Comparison of ENCODE assay signal across 19 cellular contexts in genomic region chr13:23561261-23561660, GRCh38. TPM values are rescaled to one million over a fixed set of nuclear protein-coding genes. Genes with fewer than 3 reads are reported as not detected.
DNase-seq lines count a peak whose midpoint lies in the region; ATAC-seq and TF ChIP-seq lines count a peak whose summit lies in the region.
"Had no signal": no experiment of that assay in that cellular context is flagged by ENCODE, and none has a peak within 500 bp of the region (broad histone marks: within the 10 kb centered on the region; RNA-seq: fewer than 3 reads in every experiment).

No MANE protein-coding gene starts in this region.

- H3K27me3 Mint-ChIP-seq in activated CD8-positive, alpha-beta T cell treated with anti-CD3 and anti-CD28 coated beads for 36 hours = peaks cover 5% of the 10 kb centered on the region

- H3K27ac Mint-ChIP-seq in activated CD8-positive, alpha-beta T cell treated with anti-CD3 and anti-CD28 coated beads for 36 hours = no peak overlapping the region
- H3K27ac Mint-ChIP-seq: activated CD4-positive, alpha-beta memory T cell treated with anti-CD3 and anti-CD28 coated beads for 36 hours; activated T-helper 1 cell treated with anti-CD3 and anti-CD28 coated beads, Interleukin-12 subunit alpha, Interleukin-12 subunit beta, Interleukin-2, Interleukin-4 antibody, amounts not matched to agents 30 ng/mL and 10 ng/mL and 1 ng/mL, durations not matched to agents 14 hours and 24 hours and 36 hours; CD4-positive, alpha-beta T cell; endodermal cell; naive thymus-derived CD8-positive, alpha-beta T cell had no signal

- no peak overlapping the region for H3K27ac ChIP-seq in Peyer's patch
- H3K27ac ChIP-seq: adrenal gland, lower lobe of right lung had no signal

- intact Hi-C loops in activated CD8-positive, alpha-beta T cell treated with anti-CD3 and anti-CD28 coated beads for 36 hours (cut with micrococcal nuclease) = no loop called here

- H3K4me3 Mint-ChIP-seq in activated CD8-positive, alpha-beta T cell treated with anti-CD3 and anti-CD28 coated beads for 36 hours = no peak overlapping the region
- H3K4me3 Mint-ChIP-seq: activated CD4-positive, alpha-beta memory T cell treated with anti-CD3 and anti-CD28 coated beads for 36 hours; activated T-helper 1 cell treated with anti-CD3 and anti-CD28 coated beads, Interleukin-12 subunit alpha, Interleukin-12 subunit beta, Interleukin-2, Interleukin-4 antibody, amounts not matched to agents 30 ng/mL and 10 ng/mL and 1 ng/mL, durations not matched to agents 14 hours and 24 hours and 36 hours; CD4-positive, alpha-beta T cell; endodermal cell; naive thymus-derived CD8-positive, alpha-beta T cell had no signal

- H3K36me3 Mint-ChIP-seq in activated CD8-positive, alpha-beta T cell treated with anti-CD3 and anti-CD28 coated beads for 36 hours (ENCODE audit: low read depth) = no peaks in the 10 kb centered on the region
- H3K36me3 Mint-ChIP-seq: activated CD4-positive, alpha-beta memory T cell treated with anti-CD3 and anti-CD28 coated beads for 36 hours; naive thymus-derived CD8-positive, alpha-beta T cell had no signal

- TF ChIP-seq CTCF in GM10248 (IDR thresholded peaks at IDR 0.05; ENCODE audit: control extremely low read depth, extremely low read depth, low read depth, missing control alignments) (no peak), Peyer's patch (IDR thresholded peaks at IDR 0.05) (no peak)
- TF ChIP-seq CTCF in activated CD8-positive, alpha-beta T cell treated with anti-CD3 and anti-CD28 coated beads for 36 hours (IDR thresholded peaks at IDR 0.05) = no peak

- no peaks in the 10 kb centered on the region for H3K36me3 ChIP-seq in Peyer's patch
- H3K36me3 ChIP-seq: adrenal gland, lower lobe of right lung had no signal

- CTCF ChIA-PET in GM10248 (lab: Yijun Ruan, JAX) = interaction anchor here (0.8 to 3.9 kb wide), 12 partner anchors 9 to 94 kb away, joined by 3 to 24 read pairs (median 6); partner anchors contain the start of gene TNFRSF19
- CTCF ChIA-PET in activated CD8-positive, alpha-beta T cell treated with anti-CD3 and anti-CD28 coated beads for 36 hours (lab: Charles Lee) = interaction anchor here (1.1 kb wide), 1 partner anchor 94 kb away, joined by 3 read pairs; no protein-coding TSS in a partner anchor

- ATAC-seq in GM18868 (IDR thresholded peaks at IDR 0.05; ENCODE audit: unreplicated experiment) (peak; percentile 88), GM21786 (IDR thresholded peaks at IDR 0.05; ENCODE audit: unreplicated experiment) (peak; percentile 88), HG03520 (IDR thresholded peaks at IDR 0.05; ENCODE audit: unreplicated experiment) (peak; percentile 81)
- ATAC-seq in activated CD8-positive, alpha-beta T cell treated with anti-CD3 and anti-CD28 coated beads for 36 hours = no peak
- ATAC-seq: naive thymus-derived CD8-positive, alpha-beta T cell had no signal

- no peaks in the 10 kb centered on the region for H3K27me3 ChIP-seq in Peyer's patch

- no peak for TF ChIP-seq POLR2A in Peyer's patch (IDR thresholded peaks at IDR 0.05)

- DNase-seq in GM10248 (ENCODE audit: extremely low spot score) (peak; percentile 42), NCI-H1694 (lab: John Stamatoyannopoulos, UW) (no peak), Peyer's patch (no peak), GF-D8 (lab: John Stamatoyannopoulos, UW) (no peak)
- DNase-seq in activated CD8-positive, alpha-beta T cell treated with anti-CD3 and anti-CD28 coated beads for 36 hours = no peak
- DNase-seq: activated CD4-positive, alpha-beta memory T cell treated with anti-CD3 and anti-CD28 coated beads for 36 hours; adrenal gland; CD4-positive, alpha-beta T cell; cerebellar nuclear complex; endodermal cell; foreskin fibroblast; lower lobe of right lung; naive thymus-derived CD8-positive, alpha-beta T cell; NCI-H1417 treated with DMSO at 0.1 percent for 48 hours; NCI-H510A had no signal

- no peaks in the 10 kb centered on the region for H3K4me1 Mint-ChIP-seq in activated CD8-positive, alpha-beta T cell treated with anti-CD3 and anti-CD28 coated beads for 36 hours (ENCODE audit: low read depth)
- H3K4me1 Mint-ChIP-seq: endodermal cell; naive thymus-derived CD8-positive, alpha-beta T cell had no signal

- H3K9me3 ChIP-seq in Peyer's patch = no peaks in the 10 kb centered on the region
- H3K9me3 ChIP-seq: adrenal gland, lower lobe of right lung had no signal

- no peaks in the 10 kb centered on the region for H3K4me1 ChIP-seq in Peyer's patch

- POLR2A ChIA-PET in GM10248 (lab: Yijun Ruan, JAX) = interaction anchor here (1.4 kb wide), 1 partner anchor 9 kb away, joined by 8 read pairs; the partner anchor contains the start of gene TNFRSF19
- POLR2A ChIA-PET in activated CD8-positive, alpha-beta T cell treated with anti-CD3 and anti-CD28 coated beads for 36 hours (lab: Charles Lee) = no interaction called here

- no peak overlapping the region for H3K4me3 ChIP-seq in Peyer's patch
- H3K4me3 ChIP-seq: adrenal gland, lower lobe of right lung had no signal

- H3K9me3 Mint-ChIP-seq in activated CD8-positive, alpha-beta T cell treated with anti-CD3 and anti-CD28 coated beads for 36 hours = no peaks in the 10 kb centered on the region
- H3K9me3 Mint-ChIP-seq: activated CD4-positive, alpha-beta memory T cell treated with anti-CD3 and anti-CD28 coated beads for 36 hours; activated T-helper 1 cell treated with anti-CD3 and anti-CD28 coated beads, Interleukin-12 subunit alpha, Interleukin-12 subunit beta, Interleukin-2, Interleukin-4 antibody, amounts not matched to agents 30 ng/mL and 10 ng/mL and 1 ng/mL, durations not matched to agents 14 hours and 24 hours and 36 hours; CD4-positive, alpha-beta T cell; endodermal cell; naive thymus-derived CD8-positive, alpha-beta T cell had no signal

RNA-seq across cellular contexts. Expression of gene TNFRSF19, which starts 9.0 kb away (rescaled TPM):
- not detected for total RNA-seq in activated CD8-positive, alpha-beta T cell treated with anti-CD3 and anti-CD28 coated beads for 36 hours
- total RNA-seq in Peyer's patch = 1 to 10 TPM in 2 of 4 donors, under 1 TPM in 1, not detected in 1; 0.94 to 1.7 (median 1.2) TPM
- total RNA-seq: activated CD4-positive, alpha-beta memory T cell treated with anti-CD3 and anti-CD28 coated beads for 36 hours; activated T-helper 1 cell treated with anti-CD3 and anti-CD28 coated beads, Interleukin-12 subunit alpha, Interleukin-12 subunit beta, Interleukin-2, Interleukin-4 antibody, amounts not matched to agents 30 ng/mL and 10 ng/mL and 1 ng/mL, durations not matched to agents 14 hours and 24 hours and 36 hours; CD4-positive, alpha-beta T cell had no signal
